ENCODE assay signal across 22 cellular contexts in the genomic region with DNA sequence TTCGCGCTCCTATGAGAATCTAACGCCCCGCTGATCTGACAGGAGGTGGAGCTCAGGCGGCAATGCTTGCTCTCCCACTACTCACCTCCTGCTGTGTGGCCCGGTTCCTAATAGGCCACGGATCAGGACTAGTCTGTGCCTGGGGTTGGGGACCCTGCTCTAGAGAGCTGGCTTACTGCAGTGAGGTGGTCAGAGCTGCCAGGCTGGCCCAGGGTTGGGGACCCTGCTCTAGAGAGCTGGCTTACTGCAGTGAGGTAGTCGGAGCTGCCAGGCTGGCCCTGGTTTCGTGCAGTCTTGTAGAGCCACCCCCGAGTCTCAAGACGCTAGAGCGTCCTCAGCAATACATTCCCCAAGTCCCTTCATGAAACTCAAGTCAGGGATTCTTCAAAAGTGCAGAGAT. TPM values are rescaled to one million over a fixed set of nuclear protein-coding genes. Genes with fewer than 3 reads are reported as not detected.
DNase-seq lines count a peak whose midpoint lies in the region; ATAC-seq, FAIRE-seq and TF ChIP-seq lines count a peak whose summit lies in the region.
"Had no signal": no experiment of that assay in that cellular context is flagged by ENCODE, and none has a peak within 500 bp of the region (broad histone marks: within the 10 kb centered on the region; RNA-seq: fewer than 3 reads in every experiment).

No MANE protein-coding gene starts in this region.

- no peak for FAIRE-seq in kidney (lab: Jason Lieb, UNC)
- FAIRE-seq: G401.6, GM12892, H54 had no signal

- no peak overlapping the region for H3K9ac ChIP-seq in kidney (ENCODE audit: low read length in 2 of 2)
- H3K9ac ChIP-seq in neural progenitor cell = no peak overlapping the region
- H3K9ac ChIP-seq: BLaER1 had no signal

- no peak overlapping the region for H3K4me3 Mint-ChIP-seq in effector memory CD8-positive, alpha-beta T cell
- no peak overlapping the region for H3K4me3 Mint-ChIP-seq in neural progenitor cell
- H3K4me3 Mint-ChIP-seq: B cell; CD4-positive, CD25-positive, alpha-beta regulatory T cell; CD8-positive, alpha-beta T cell had no signal

- no peak overlapping the region for H3K4me3 ChIP-seq in HEK293 (ENCODE audit: low read depth, low read length)
- H3K4me3 ChIP-seq in Peyer's patch = no peak overlapping the region
- no peak overlapping the region for H3K4me3 ChIP-seq in kidney (ENCODE audit: low read length in 2 of 2)
- no peak overlapping the region for H3K4me3 ChIP-seq in neural progenitor cell
- H3K4me3 ChIP-seq: BLaER1, HAP-1 had no signal

- no peak for ATAC-seq in HG03135 (IDR thresholded peaks at IDR 0.05; ENCODE audit: unreplicated experiment)
- no peak for ATAC-seq in effector memory CD8-positive, alpha-beta T cell (replicated peaks)
- ATAC-seq: CD8-positive, alpha-beta T cell had no signal

- peaks cover 0 to 22% of the 10 kb centered on the region in 2 experiments; a peak in 1 of 3 replicates for H3K36me3 ChIP-seq in HEK293 (ENCODE audit: control insufficient read depth in 2 of 2, insufficient read depth in 1 of 2, low read length in 2 of 2)
- peaks cover 0 to 86% (median 0%) of the 10 kb centered on the region in 3 donors for H3K36me3 ChIP-seq in Peyer's patch
- H3K36me3 ChIP-seq in kidney (ENCODE audit: control insufficient read depth in 1 of 2, insufficient read depth in 2 of 2, low read length in 2 of 2) = peaks cover 0 to 5% of the 10 kb centered on the region in 2 donors
- no peaks in the 10 kb centered on the region for H3K36me3 ChIP-seq in neural progenitor cell
- H3K36me3 ChIP-seq: HAP-1 had no signal

- peaks cover 10% of the 10 kb centered on the region; the same call in 1 of the 2 replicates for H3K4me1 ChIP-seq in HEK293 (ENCODE audit: control insufficient read depth, insufficient read depth, low read length)
- H3K4me1 ChIP-seq in Peyer's patch = peaks cover 0 to 12% (median 0%) of the 10 kb centered on the region in 4 donors
- H3K4me1 ChIP-seq in kidney (ENCODE audit: control insufficient read depth in 1 of 2, insufficient read depth in 1 of 2, low read depth in 1 of 2, low read length in 2 of 2) = no peaks in the 10 kb centered on the region
- H3K4me1 ChIP-seq in neural progenitor cell = no peaks in the 10 kb centered on the region
- H3K4me1 ChIP-seq: Caco-2, HAP-1 had no signal

- H3K4me1 Mint-ChIP-seq in effector memory CD8-positive, alpha-beta T cell (ENCODE audit: low read depth in 2 of 2) = peaks cover 8 to 18% of the 10 kb centered on the region in 2 donors
- H3K4me1 Mint-ChIP-seq in neural progenitor cell = peaks cover 15% of the 10 kb centered on the region

- no peaks in the 10 kb centered on the region for H3K27me3 ChIP-seq in Peyer's patch
- no peaks in the 10 kb centered on the region for H3K27me3 ChIP-seq in neural progenitor cell
- H3K27me3 ChIP-seq: BLaER1 had no signal

- TF ChIP-seq POLR2A in Peyer's patch (IDR thresholded peaks at IDR 0.05) = no peak

- H3K4me2 ChIP-seq in neural progenitor cell = no peak overlapping the region
- H3K4me2 ChIP-seq: BLaER1 had no signal

- intact Hi-C loops in kidney (cut with DNase I) (no loop called here), posterior vena cava (cut with DNase I) (no loop called here)

- H3K36me3 Mint-ChIP-seq in effector memory CD8-positive, alpha-beta T cell (ENCODE audit: insufficient read depth) = peaks cover 18% of the 10 kb centered on the region
- H3K36me3 Mint-ChIP-seq in neural progenitor cell = no peaks in the 10 kb centered on the region

- no peaks in the 10 kb centered on the region for H3K9me3 Mint-ChIP-seq in effector memory CD8-positive, alpha-beta T cell
- no peaks in the 10 kb centered on the region for H3K9me3 Mint-ChIP-seq in neural progenitor cell
- H3K9me3 Mint-ChIP-seq: CD4-positive, CD25-positive, alpha-beta regulatory T cell; CD8-positive, alpha-beta T cell had no signal

- POLR2A ChIA-PET in HEK293 (lab: Yijun Ruan, JAX) = no interaction called here

- H3K9me3 ChIP-seq in HEK293 (ENCODE audit: control insufficient read depth, insufficient read depth, low read depth, low read length) (no peaks in the 10 kb centered on the region), Peyer's patch (no peaks in the 10 kb centered on the region), kidney (ENCODE audit: control insufficient read depth in 1 of 2, low read length in 2 of 2) (no peaks in the 10 kb centered on the region), neural progenitor cell (ENCODE audit: low read depth) (no peaks in the 10 kb centered on the region)
- H3K9me3 ChIP-seq: BLaER1, Caco-2, HAP-1 had no signal

- H2AFZ ChIP-seq in neural progenitor cell (replicated peaks) = no peak overlapping the region

- H3K79me2 ChIP-seq in neural progenitor cell (ENCODE audit: low read depth) = no peaks in the 10 kb centered on the region

- CTCF ChIA-PET in HEK293 (lab: Yijun Ruan, JAX) = interaction anchor here (0.6 to 1.0 kb wide), 2 partner anchors 11 to 178 kb away, joined by 3 read pairs; no protein-coding TSS in a partner anchor

- H3K27ac Mint-ChIP-seq in effector memory CD8-positive, alpha-beta T cell = no peak overlapping the region
- no peak overlapping the region for H3K27ac Mint-ChIP-seq in neural progenitor cell
- H3K27ac Mint-ChIP-seq: B cell; CD8-positive, alpha-beta T cell had no signal

- H3K27me3 Mint-ChIP-seq in effector memory CD8-positive, alpha-beta T cell = no peaks in the 10 kb centered on the region
- peaks cover 2% of the 10 kb centered on the region for H3K27me3 Mint-ChIP-seq in neural progenitor cell (ENCODE audit: insufficient read depth, low read depth)
- H3K27me3 Mint-ChIP-seq: B cell; CD4-positive, CD25-positive, alpha-beta regulatory T cell had no signal

- H4K20me1 ChIP-seq in neural progenitor cell (ENCODE audit: low read depth) = no peaks in the 10 kb centered on the region

- peak in 2 of 3 donors; percentile 29 to 31 for DNase-seq in Peyer's patch
- DNase-seq in kidney = peak; percentile 56
- peak; percentile 72 for DNase-seq in posterior vena cava (ENCODE audit: low spot score)
- DNase-seq in LoVo (ENCODE audit: low spot score) = no peak
- no peak for DNase-seq in effector memory CD8-positive, alpha-beta T cell
- DNase-seq in neural progenitor cell (ENCODE audit: low spot score) = no peak
- DNase-seq: Caco-2; CD4-positive, CD25-positive, alpha-beta regulatory T cell; CD8-positive, alpha-beta T cell; DMS153; DND-41; GOT3 had no signal

- TF ChIP-seq CTCF in HEK293 (tag by site-specific recombination; IDR thresholded peaks at IDR 0.05) = no peak
- TF ChIP-seq CTCF in Peyer's patch (IDR thresholded peaks at IDR 0.05) = no peak
- no peak for TF ChIP-seq CTCF in kidney (IDR thresholded peaks at IDR 0.05; ENCODE audit: borderline replicate concordance, extremely low read depth, insufficient read depth)
- no peak for TF ChIP-seq CTCF in neural progenitor cell (IDR thresholded peaks at IDR 0.05)

- H3K27ac ChIP-seq in HEK293 (ENCODE audit: extremely low read depth, low read depth, low read length) (no peak overlapping the region), Peyer's patch (no peak overlapping the region), kidney (ENCODE audit: low read depth in 2 of 2, low read length in 2 of 2) (no peak overlapping the region), neural progenitor cell (no peak overlapping the region)
- H3K27ac ChIP-seq: BLaER1, C4-2B had no signal

- H3F3A ChIP-seq in neural progenitor cell (ENCODE audit: low read depth) = no peaks in the 10 kb centered on the region

TF ChIP-seq in HEK293, 187 proteins besides CTCF, POLR2A, EP300 and RAD21:
- no peak for TF ChIP-seq ZNF138 (tag by site-specific recombination; IDR thresholded peaks at IDR 0.05; ENCODE audit: borderline replicate concordance)
- peak; percentile 30; the same call in 1 of the 2 replicates for TF ChIP-seq ZIC2 (tag by site-specific recombination; IDR thresholded peaks at IDR 0.05)

RNA-seq across cellular contexts. Expression of a gene that starts 27.5 kb away (rescaled TPM):
- total RNA-seq in Peyer's patch (100 to 1,000 TPM in 3 of 4 donors, 10 to 100 TPM in 1; 66.0 to 249 (median 195) TPM), kidney (21.8 TPM), posterior vena cava (1 to 10 TPM; 5.2 to 6.0 TPM), neural progenitor cell (ENCODE audit: low replicate concordance) (1.2 and 6.1 TPM in 2 replicates)
- polyA plus RNA-seq in kidney (ENCODE audit: insufficient read depth, low read depth, low replicate concordance) = 3.4 TPM

RNA-seq across cellular contexts. Expression of a gene that starts 45.1 kb away (rescaled TPM):
- total RNA-seq in Peyer's patch (10 to 100 TPM in 1 of 4 donors, 1 to 10 TPM in 3; 2.5 to 11.0 (median 6.7) TPM), kidney (12.0 TPM), posterior vena cava (under 1 TPM in 1 of 2 donors, not detected in 1; 0.19 TPM), neural progenitor cell (ENCODE audit: low replicate concordance) (0.04 and 0.34 TPM in 2 replicates)
- 13.0 TPM for polyA plus RNA-seq in kidney (ENCODE audit: insufficient read depth, low read depth, low replicate concordance)
- total RNA-seq: A172 had no signal
- polyA plus RNA-seq: CD4-positive, CD25-positive, alpha-beta regulatory T cell had no signal

Comparison
In these comparisons a context has a peak if more than half of its experiments do, and no peak if none do; other contexts are left out.
1. DNase-seq: peak in Peyer's patch (2 of 3), kidney (single experiment) and posterior vena cava (single experiment); none in LoVo (single experiment), effector memory CD8-positive, alpha-beta T cell (0 of 3) and neural progenitor cell (single experiment).